1 cellular context compared by ENCODE assay signal in the genomic region with DNA sequence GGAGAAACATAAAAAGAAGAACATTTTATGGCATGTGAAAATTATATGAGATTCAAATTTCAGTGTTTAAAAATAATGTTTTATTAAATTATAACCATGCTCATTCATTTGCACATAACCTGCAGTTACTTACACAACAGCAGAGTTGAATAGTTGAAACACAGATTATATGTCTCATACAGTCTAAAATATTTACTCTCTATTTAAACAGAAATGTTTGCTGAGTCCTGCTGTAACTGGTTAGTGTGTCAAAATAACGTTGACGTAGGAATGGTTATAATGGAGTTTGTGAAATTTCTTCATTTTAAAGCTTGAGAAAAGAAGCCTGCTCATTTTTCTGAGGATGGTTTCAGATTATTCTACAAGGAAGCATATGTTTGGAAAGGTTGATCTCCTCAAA.
TF ChIP-seq lines count a peak whose summit lies in the region.

No MANE protein-coding gene starts in this region.

TF ChIP-seq in SK-N-SH treated with all-trans-retinoic acid at 6 μM for 48 hours, 23 proteins besides CTCF, POLR2A, EP300 and RAD21 (continued from another document):
- TF ChIP-seq TOX (CRISPR knock-in tag; IDR thresholded peaks at IDR 0.05; ENCODE audit: borderline replicate concordance) (no peak), ZC3H10 (CRISPR knock-in tag; IDR thresholded peaks at IDR 0.05) (no peak), PPARA (CRISPR knock-in tag; IDR thresholded peaks at IDR 0.05; ENCODE audit: borderline replicate concordance) (no peak), PATZ1 (CRISPR knock-in tag; IDR thresholded peaks at IDR 0.05; ENCODE audit: borderline replicate concordance) (no peak), ZNF70 (CRISPR knock-in tag; IDR thresholded peaks at IDR 0.05) (no peak)
